ENCODE assay signal across 8 cellular contexts in genomic region chr17:76182016-76182764, GRCh38. TPM values are rescaled to one million over a fixed set of nuclear protein-coding genes. Genes with fewer than 3 reads are reported as not detected.
A peak's percentile ranks its signal among the peaks of the same experiment; 100 is the strongest.
DNase-seq lines count a peak whose midpoint lies in the region; ATAC-seq and TF ChIP-seq lines count a peak whose summit lies in the region.

No MANE protein-coding gene starts in this region.

- H3K4me3 ChIP-seq in IMR-90 (ENCODE audit: insufficient read depth, low read depth, low read length) (no peak overlapping the region), mesenchymal stem cell (ENCODE audit: insufficient read depth in 1 of 2, low read depth in 1 of 2, low read length in 2 of 2) (no peak overlapping the region)
- H3K4me3 ChIP-seq in effector memory CD4-positive, alpha-beta T cell (ENCODE audit: insufficient read depth, low read depth, low read length, poor library complexity, severe bottlenecking), result no peak overlapping the region

- H2AK5ac ChIP-seq in IMR-90 (ENCODE audit: low read depth, low read length), result 0 out of 2 replicates have a peak overlapping the region, but pooled peaks have one; percentile 18
- H2AK5ac ChIP-seq in mesenchymal stem cell (ENCODE audit: low read length, severe bottlenecking), result no peak overlapping the region

- no peaks in the 10 kb centered on the region for H3K4me1 ChIP-seq in IMR-90 (ENCODE audit: control insufficient read depth, insufficient read depth, low read length)
- peaks cover 50% of the 10 kb centered on the region for H3K4me1 ChIP-seq in effector memory CD4-positive, alpha-beta T cell (ENCODE audit: control insufficient read depth, insufficient read depth, low read length, poor library complexity, severe bottlenecking)
- peaks cover 3% of the 10 kb centered on the region for H3K4me1 ChIP-seq in mesenchymal stem cell (ENCODE audit: control insufficient read depth, insufficient read depth, low read depth, low read length)

- H3K9me3 Mint-ChIP-seq in activated CD8-positive, alpha-beta T cell treated with anti-CD3 and anti-CD28 coated beads for 36 hours, result no peaks in the 10 kb centered on the region

- in situ Hi-C loops in GM13977 (cut with MboI; ENCODE audit: low pct_unique_long_range_greater_than_20kb, low sequenced_read_pairs, unreplicated experiment), result no loop called here
- in situ Hi-C loops in IMR-90 (cut with MboI; ENCODE audit: low sequenced_read_pairs), result no loop called here

- H3K9ac ChIP-seq in IMR-90 (ENCODE audit: low read depth, low read length) (no peak overlapping the region), mesenchymal stem cell (ENCODE audit: low read length) (peak overlapping the region; percentile 23)

- CTCF ChIA-PET in IMR-90 (lab: Yijun Ruan, JAX), result interaction anchor here (0.6 to 1.3 kb wide), 18 partner anchors 8 to 553 kb away, joined by 3 to 16 read pairs (median 3); no protein-coding TSS in a partner anchor
- CTCF ChIA-PET in activated CD8-positive, alpha-beta T cell treated with anti-CD3 and anti-CD28 coated beads for 36 hours (lab: Charles Lee), result interaction anchor here (0.7 to 9.0 kb wide), 22 partner anchors 10 to 168 kb away, joined by 3 to 95 read pairs (median 8); partner anchors contain the start of genes FOXJ1 and UBALD2

- dilution Hi-C loops in IMR-90 (cut with HindIII; ENCODE audit: low sequenced_read_pairs, unreplicated experiment), result no loop called here

- H3K27ac Mint-ChIP-seq in activated CD8-positive, alpha-beta T cell treated with anti-CD3 and anti-CD28 coated beads for 36 hours, result peak overlapping the region; percentile 96

- H3K56ac ChIP-seq in IMR-90 (ENCODE audit: extremely low read depth, insufficient read depth, low read length), result no peak overlapping the region

- H4K5ac ChIP-seq in IMR-90 (ENCODE audit: low read depth, low read length), result no peak overlapping the region

- no peak for TF ChIP-seq POLR2A in IMR-90 (IDR thresholded peaks at IDR 0.05; ENCODE audit: low read depth, low read length)

- H2AFZ ChIP-seq in IMR-90 (replicated peaks; ENCODE audit: low read length, poor library complexity) (peak overlapping the region; percentile 95), mesenchymal stem cell (ENCODE audit: low read depth, low read length) (peak overlapping the region; percentile 36)

- H2BK120ac ChIP-seq in IMR-90 (ENCODE audit: low read depth, low read length) (peak overlapping the region; percentile 47; the same call in 1 of the 2 replicates), mesenchymal stem cell (ENCODE audit: low read depth, low read length) (no peak overlapping the region)

- H3K4ac ChIP-seq in IMR-90 (ENCODE audit: low read depth, low read length) (peak overlapping the region; percentile 53), mesenchymal stem cell (ENCODE audit: low read depth in 1 of 2, low read length in 2 of 2) (no peak overlapping the region)

- POLR2A ChIA-PET in IMR-90 (lab: Charles Lee; ENCODE audit: unreplicated experiment), result no interaction called here
- POLR2A ChIA-PET in activated CD8-positive, alpha-beta T cell treated with anti-CD3 and anti-CD28 coated beads for 36 hours (lab: Charles Lee), result interaction anchor here (0.6 to 21.1 kb wide), 16 partner anchors 9 to 97 kb away, joined by 3 to 700 read pairs (median 4); partner anchors contain the start of genes EXOC7, FOXJ1 and UBALD2

- BruUV-seq in IMR-90 (replicated peaks; lab: Mats Ljungman, UMichigan), result no TSS peak

- H3K79me1 ChIP-seq in IMR-90 (ENCODE audit: low read depth in 1 of 2, low read length in 2 of 2), result no peaks in the 10 kb centered on the region
- no peaks in the 10 kb centered on the region for H3K79me1 ChIP-seq in mesenchymal stem cell (replicated peaks; ENCODE audit: low read length, poor library complexity, severe bottlenecking)

- H3K36me3 ChIP-seq in IMR-90 (ENCODE audit: control insufficient read depth, insufficient read depth, low read length), result no peaks in the 10 kb centered on the region
- H3K36me3 ChIP-seq in effector memory CD4-positive, alpha-beta T cell (ENCODE audit: control insufficient read depth, insufficient read depth, low read length), result no peaks in the 10 kb centered on the region
- H3K36me3 ChIP-seq in mesenchymal stem cell (ENCODE audit: control insufficient read depth in 1 of 2, insufficient read depth in 2 of 2, low read depth in 1 of 2, low read length in 2 of 2), result no peaks in the 10 kb centered on the region

- H2BK15ac ChIP-seq in IMR-90 (ENCODE audit: low read depth, low read length) (peak overlapping the region; percentile 5; the same call in 1 of the 3 replicates), mesenchymal stem cell (ENCODE audit: low read depth, poor library complexity, severe bottlenecking) (no peak overlapping the region)

- H2BK5ac ChIP-seq in IMR-90 (ENCODE audit: low read depth, low read length, poor library complexity, severe bottlenecking) (no peak overlapping the region), mesenchymal stem cell (ENCODE audit: low read depth, low read length, poor library complexity, severe bottlenecking) (no peak overlapping the region)

- H4K8ac ChIP-seq in IMR-90 (ENCODE audit: low read depth in 2 of 2, low read length in 2 of 2) (peak overlapping the region in 1 of 2 experiments; percentile 59; a peak in 2 of 4 replicates), mesenchymal stem cell (ENCODE audit: low read length) (no peak overlapping the region)

- H2BK20ac ChIP-seq in IMR-90 (ENCODE audit: low read depth, low read length), result peak overlapping the region; percentile 30; the same call in 1 of the 2 replicates

- no peaks in the 10 kb centered on the region for H4K20me1 ChIP-seq in IMR-90 (ENCODE audit: insufficient read depth, low read length)

- H3K18ac ChIP-seq in IMR-90 (ENCODE audit: low read depth, low read length), result no peak overlapping the region
- no peak overlapping the region for H3K18ac ChIP-seq in mesenchymal stem cell (ENCODE audit: low read depth in 1 of 2, low read length in 2 of 2)

- peak; percentile 72 for TF ChIP-seq RAD21 in IMR-90 (IDR thresholded peaks at IDR 0.05; ENCODE audit: low read length)

- intact Hi-C loops in IMR-90 (cut with micrococcal nuclease), result loop anchor here (1.0 kb wide), 1 partner anchor 61 kb away; no protein-coding TSS in a partner anchor
- intact Hi-C loops in activated CD8-positive, alpha-beta T cell treated with anti-CD3 and anti-CD28 coated beads for 36 hours (cut with micrococcal nuclease), result loop anchor here (5.0 kb wide), 2 partner anchors 35 to 60 kb away; no protein-coding TSS in a partner anchor

- TF ChIP-seq CTCF in GM13977 (IDR thresholded peaks at IDR 0.05; ENCODE audit: extremely low read depth, insufficient read depth, missing control alignments), result peak; percentile 93
- peak; percentile 79 for TF ChIP-seq CTCF in IMR-90 (conservative IDR thresholded peaks at IDR 0.05; ENCODE audit: low read depth, low read length)
- TF ChIP-seq CTCF in activated CD8-positive, alpha-beta T cell treated with anti-CD3 and anti-CD28 coated beads for 36 hours (IDR thresholded peaks at IDR 0.05), result peak; percentile 73

- H3K27me3 ChIP-seq in IMR-90 (ENCODE audit: control insufficient read depth, insufficient read depth, low read length) (no peaks in the 10 kb centered on the region), mesenchymal stem cell (ENCODE audit: control insufficient read depth in 1 of 2, insufficient read depth in 1 of 2, low read length in 2 of 2) (no peaks in the 10 kb centered on the region)
- no peaks in the 10 kb centered on the region for H3K27me3 ChIP-seq in effector memory CD4-positive, alpha-beta T cell (replicated peaks; ENCODE audit: control insufficient read depth, insufficient read depth, low read length, poor library complexity, severe bottlenecking)

- peak overlapping the region; percentile 56 for H3K4me3 Mint-ChIP-seq in activated CD8-positive, alpha-beta T cell treated with anti-CD3 and anti-CD28 coated beads for 36 hours

- H3K4me1 Mint-ChIP-seq in activated CD8-positive, alpha-beta T cell treated with anti-CD3 and anti-CD28 coated beads for 36 hours (ENCODE audit: low read depth), result peaks cover 65% of the 10 kb centered on the region

- H3K27me3 Mint-ChIP-seq in activated CD8-positive, alpha-beta T cell treated with anti-CD3 and anti-CD28 coated beads for 36 hours, result no peaks in the 10 kb centered on the region

- 0 out of 2 replicates have a peak, but pooled peaks cover 3% of the 10 kb centered on the region for H3K9me1 ChIP-seq in IMR-90 (ENCODE audit: insufficient read depth, low read length)

- no peak overlapping the region for H2BK12ac ChIP-seq in mesenchymal stem cell (ENCODE audit: low read length in 2 of 2)

- H3K4me2 ChIP-seq in IMR-90 (ENCODE audit: low read depth, low read length) (no peak overlapping the region), mesenchymal stem cell (ENCODE audit: low read length, poor library complexity, severe bottlenecking) (no peak overlapping the region)

- no CpG with 5 or more reads among the region's 11 CpGs for WGBS in IMR-90 (ENCODE audit: extremely low coverage in 2 of 2, insufficient read length in 1 of 2), 2 experiments
- WGBS in mesenchymal stem cell, result 17% methylated on average over 5 of the region's 11 CpGs

- H3K36me3 Mint-ChIP-seq in activated CD8-positive, alpha-beta T cell treated with anti-CD3 and anti-CD28 coated beads for 36 hours (ENCODE audit: low read depth), result peaks cover 26% of the 10 kb centered on the region

- DNase-seq in GM13977 (ENCODE audit: low spot score), result peak; percentile 88
- peak; percentile 89 for DNase-seq in IMR-90
- peak; percentile 87 for DNase-seq in NOMO-1 treated with DMSO at 0.1 percent for 48 hours (lab: John Stamatoyannopoulos, UW; ENCODE audit: unreplicated experiment)
- peak; percentile 99 for DNase-seq in activated CD8-positive, alpha-beta T cell treated with anti-CD3 and anti-CD28 coated beads for 36 hours
- peak; percentile 83 to 85 (median 84) for DNase-seq in effector memory CD4-positive, alpha-beta T cell
- DNase-seq in mesenchymal stem cell, result peak; percentile 95
- DNase-seq in stimulated activated CD8-positive, alpha-beta memory T cell treated with anti-CD3 and anti-CD28 coated beads, Interleukin-15, amount 100 ng/mL, for 4 hours (ENCODE audit: low read depth in 2 of 2), result peak; percentile 79 to 86

- H4K91ac ChIP-seq in IMR-90 (ENCODE audit: insufficient read depth, low read depth, low read length), result no peak overlapping the region; the same call in 1 of the 2 replicates
- no peak overlapping the region for H4K91ac ChIP-seq in mesenchymal stem cell (ENCODE audit: low read length)

- no peak overlapping the region for H3K27ac ChIP-seq in IMR-90 (ENCODE audit: insufficient read depth, low read length)
- peak overlapping the region; percentile 48 for H3K27ac ChIP-seq in effector memory CD4-positive, alpha-beta T cell (ENCODE audit: insufficient read depth, low read length, poor library complexity, severe bottlenecking)
- no peak overlapping the region for H3K27ac ChIP-seq in mesenchymal stem cell (ENCODE audit: low read length, poor library complexity, severe bottlenecking)

- peak; percentile 97 for ATAC-seq in IMR-90 (ENCODE audit: low read depth)
- ATAC-seq in activated CD8-positive, alpha-beta T cell treated with anti-CD3 and anti-CD28 coated beads for 36 hours, result peak; percentile 80
- ATAC-seq in HG03025 (IDR thresholded peaks at IDR 0.05; ENCODE audit: low FRiP score, unreplicated experiment), result no peak

- no peaks in the 10 kb centered on the region for H3K9me3 ChIP-seq in IMR-90 (ENCODE audit: control insufficient read depth, insufficient read depth, low read length)
- no peaks in the 10 kb centered on the region for H3K9me3 ChIP-seq in effector memory CD4-positive, alpha-beta T cell (ENCODE audit: control insufficient read depth, low read length)
- no peaks in the 10 kb centered on the region for H3K9me3 ChIP-seq in mesenchymal stem cell (ENCODE audit: control insufficient read depth, low read length)

- H3K14ac ChIP-seq in IMR-90 (replicated peaks; ENCODE audit: low read depth, low read length) (peak overlapping the region; percentile 34), mesenchymal stem cell (ENCODE audit: low read length in 2 of 2) (no peak overlapping the region)

- H2AK9ac ChIP-seq in IMR-90 (replicated peaks; ENCODE audit: low read depth, low read length, poor library complexity), result no peak overlapping the region

- H3K23ac ChIP-seq in IMR-90 (ENCODE audit: low read depth, low read length) (no peak overlapping the region), mesenchymal stem cell (ENCODE audit: low read length in 2 of 2) (no peak overlapping the region)

RNA-seq across cellular contexts. Expression of gene FOXJ1, which starts 41.1 kb away (rescaled TPM):
- not detected in 2 replicates for total RNA-seq in IMR-90 (2012; rRNA removed)
- 0.05 TPM in 1 of 2 replicates, not detected in the other for polyA plus RNA-seq in IMR-90 (2012; rRNA removed)
- polyA plus RNA-seq in IMR-90 (2012; cell fraction: cytosol; rRNA removed), result 0.01 TPM in 1 of 2 replicates, not detected in the other
- polyA plus RNA-seq in IMR-90 (2012; cell fraction: nucleus; rRNA removed; ENCODE audit: low replicate concordance), result 0.03 TPM in 2 replicates
- 10 to 100 TPM; 11.1 to 11.6 TPM for total RNA-seq in activated CD8-positive, alpha-beta T cell treated with anti-CD3 and anti-CD28 coated beads for 36 hours
- not detected for polyA plus RNA-seq in mesenchymal stem cell (2013, experiment 1 of 2)
- polyA plus RNA-seq in mesenchymal stem cell (2013, experiment 2 of 2), result not detected

RNA-seq across cellular contexts. Expression of gene RNF157, which starts 58.1 kb away (rescaled TPM):
- total RNA-seq in IMR-90 (2012; rRNA removed), result 0.54 and 0.83 TPM in 2 replicates
- 1.1 and 1.3 TPM in 2 replicates for polyA plus RNA-seq in IMR-90 (2012; rRNA removed)
- polyA plus RNA-seq in IMR-90 (2012; cell fraction: cytosol; rRNA removed), result 0.56 and 0.93 TPM in 2 replicates
- 0.74 and 1.1 TPM in 2 replicates for polyA plus RNA-seq in IMR-90 (2012; cell fraction: nucleus; rRNA removed; ENCODE audit: low replicate concordance)
- total RNA-seq in activated CD8-positive, alpha-beta T cell treated with anti-CD3 and anti-CD28 coated beads for 36 hours, result 10 to 100 TPM; 37.2 to 44.5 TPM
- 5.8 TPM for polyA plus RNA-seq in mesenchymal stem cell (2013, experiment 1 of 2)
- polyA plus RNA-seq in mesenchymal stem cell (2013, experiment 2 of 2), result 5.5 TPM

Comparison
In these comparisons a context has a peak if more than half of its experiments do, and no peak if none do; other contexts are left out.
1. RNA of gene FOXJ1, which starts 41.1 kb away (total RNA-seq): 11.1 to 11.6 TPM in activated CD8-positive, alpha-beta T cell treated with anti-CD3 and anti-CD28 coated beads for 36 hours; not detected in IMR-90; every median in the first group is over 10 times any median in the second.
2. RNA of gene RNF157, which starts 58.1 kb away (total RNA-seq): 37.2 to 44.5 TPM in activated CD8-positive, alpha-beta T cell treated with anti-CD3 and anti-CD28 coated beads for 36 hours; 0.54 to 0.83 TPM in IMR-90; every median in the first group is over 10 times any median in the second.
3. Peak in every context shown above with its lines, with median percentiles within 50 percentile points of each other: DNase-seq and CTCF ChIP-seq.